ENCODE assay signal across 20 cellular contexts in genomic region chr1:84665703-84666317, GRCh38. TPM values are rescaled to one million over a fixed set of nuclear protein-coding genes. Genes with fewer than 3 reads are reported as not detected.
A peak's percentile ranks its signal among the peaks of the same experiment; 100 is the strongest.
DNase-seq lines count a peak whose midpoint lies in the region; ATAC-seq, FAIRE-seq and TF ChIP-seq lines count a peak whose summit lies in the region.
"Had no signal": no experiment of that assay in that cellular context is flagged by ENCODE, and none has a peak within 500 bp of the region (broad histone marks: within the 10 kb centered on the region; RNA-seq: fewer than 3 reads in every experiment).

No MANE protein-coding gene starts in this region.

- H3K27ac ChIP-seq in fibroblast of lung (ENCODE audit: insufficient read depth, low read length) (no peak overlapping the region), aorta (ENCODE audit: low read depth in 1 of 2, low read length in 2 of 2) (no peak overlapping the region), uterus (no peak overlapping the region)
- H3K27ac ChIP-seq: foreskin keratinocyte, HL-60, SJSA1, upper lobe of right lung had no signal

- TF ChIP-seq POLR2A in uterus (IDR thresholded peaks at IDR 0.05), result no peak

- H3K4me2 ChIP-seq in fibroblast of lung (ENCODE audit: extremely low read depth, insufficient read depth, low read length), result no peak overlapping the region

- FAIRE-seq in urothelium cell line (lab: Jason Lieb, UNC), result no peak

- no peaks in the 10 kb centered on the region for H3K9me3 ChIP-seq in fibroblast of lung (ENCODE audit: control insufficient read depth, insufficient read depth, low read depth, low read length)
- H3K9me3 ChIP-seq in aorta (ENCODE audit: control insufficient read depth, low read length), result no peaks in the 10 kb centered on the region
- H3K9me3 ChIP-seq in uterus, result no peaks in the 10 kb centered on the region
- H3K9me3 ChIP-seq: SJSA1, upper lobe of right lung had no signal

- no peak overlapping the region for H3K4me3 ChIP-seq in AG09309 (ENCODE audit: control insufficient read depth, low read depth, low read length)
- no peak overlapping the region for H3K4me3 ChIP-seq in fibroblast of lung (replicated peaks in 1 of 4; ENCODE audit: control extremely low read depth in 1 of 4, insufficient read depth in 1 of 4, low read depth in 3 of 4, low read length in 4 of 4)
- H3K4me3 ChIP-seq in aorta (ENCODE audit: low read length in 2 of 2), result no peak overlapping the region
- no peak overlapping the region for H3K4me3 ChIP-seq in uterus
- H3K4me3 ChIP-seq: SJSA1, upper lobe of right lung had no signal

- TF ChIP-seq CTCF in AG09309 (IDR thresholded peaks at IDR 0.05; ENCODE audit: control insufficient read depth, insufficient read depth, low read depth, low read length, missing control alignments), result no peak
- no peak for TF ChIP-seq CTCF in fibroblast of lung (conservative IDR thresholded peaks at IDR 0.05 in 1 of 2, IDR thresholded peaks at IDR 0.05 in 1 of 2; ENCODE audit: low read depth in 1 of 2, low read length in 2 of 2)
- TF ChIP-seq CTCF in uterus (IDR thresholded peaks at IDR 0.05), result no peak

- H3K27me3 ChIP-seq in fibroblast of lung (ENCODE audit: control insufficient read depth, insufficient read depth, low read length) (no peaks in the 10 kb centered on the region), aorta (ENCODE audit: control insufficient read depth in 1 of 2, insufficient read depth in 2 of 2, low read length in 1 of 2) (no peaks in the 10 kb centered on the region), uterus (no peaks in the 10 kb centered on the region)
- H3K27me3 ChIP-seq: foreskin keratinocyte, SJSA1, upper lobe of right lung had no signal

- no peak overlapping the region for H3K9ac ChIP-seq in fibroblast of lung (ENCODE audit: insufficient read depth, low read length)

- no peak overlapping the region for H2AFZ ChIP-seq in fibroblast of lung (ENCODE audit: low read length)

- no peak for ATAC-seq in aorta (ENCODE audit: low FRiP score)
- ATAC-seq: activated CD8-positive, alpha-beta memory T cell treated with anti-CD3 and anti-CD28 coated beads, Interleukin-2, amount 10 ng/mL, durations not matched to agents 7 days and 5 days; foreskin keratinocyte; left cardiac atrium; stimulated activated memory B cell treated with anti-CD40 and anti-IgM and Interleukin-4, amounts not matched to agents 10 μg/mL and 1 μg/mL and 100 μg/mL, for 72 hours; upper lobe of right lung had no signal

- H4K20me1 ChIP-seq in fibroblast of lung (ENCODE audit: control insufficient read depth, extremely low read depth, insufficient read depth, low read length), result no peaks in the 10 kb centered on the region

- WGBS in aorta, 2 donors, result 93 to 94% methylated on average over 3 of the region's 3 CpGs

- peak; percentile 24 for DNase-seq in AG09309 (ENCODE audit: low read depth)
- peak; percentile 66 for DNase-seq in HCEC 1CT
- DNase-seq in NCI-H69 (lab: John Stamatoyannopoulos, UW), result peak; percentile 53
- peak; percentile 33 to 63 for DNase-seq in fibroblast of lung (ENCODE audit: low read depth in 2 of 2)
- DNase-seq in CD1c-positive myeloid dendritic cell (ENCODE audit: extremely low spot score), result no peak
- DNase-seq in aorta, result no peak
- DNase-seq in uterus, result no peak
- DNase-seq in urothelium cell line (ENCODE audit: low spot score), result no peak
- DNase-seq: activated CD8-positive, alpha-beta memory T cell treated with anti-CD3 and anti-CD28 coated beads, Interleukin-2, amount 10 ng/mL, durations not matched to agents 7 days and 5 days; activated effector memory CD4-positive, alpha-beta T cell treated with Interleukin-2 at 50 U/mL for 16 hours; endodermal cell; foreskin keratinocyte; KG1; left cardiac atrium; NCI-H446; T1000; upper lobe of right lung had no signal

- H3K36me3 ChIP-seq in fibroblast of lung (ENCODE audit: control insufficient read depth, insufficient read depth, low read length) (no peaks in the 10 kb centered on the region), aorta (ENCODE audit: control insufficient read depth in 1 of 2, insufficient read depth in 2 of 2, low read length in 1 of 2) (peaks cover 0 to 3% of the 10 kb centered on the region in 2 donors), uterus (no peaks in the 10 kb centered on the region)
- H3K36me3 ChIP-seq: SJSA1, upper lobe of right lung had no signal

- H3K79me2 ChIP-seq in fibroblast of lung (ENCODE audit: control insufficient read depth, insufficient read depth, low read length), result peaks cover 2% of the 10 kb centered on the region

- H3K4me1 ChIP-seq in fibroblast of lung (ENCODE audit: control insufficient read depth, extremely low read depth, insufficient read depth, low read length) (no peaks in the 10 kb centered on the region), aorta (ENCODE audit: control insufficient read depth in 1 of 2, insufficient read depth in 2 of 2, low read length in 2 of 2) (no peaks in the 10 kb centered on the region), uterus (no peaks in the 10 kb centered on the region)
- H3K4me1 ChIP-seq: foreskin keratinocyte, SJSA1, upper lobe of right lung had no signal

- intact Hi-C loops in aorta (cut with DNase I) (loop anchor here in 1 of 2 donors (5.0 kb wide), 1 partner anchor 106 kb away; no protein-coding TSS in a partner anchor), uterus (cut with DNase I; ENCODE audit: low total_unique reads) (no loop called here)

RNA-seq across cellular contexts. Expression of gene SSX2IP, which starts 24.5 kb away (rescaled TPM):
- total RNA-seq in fibroblast of lung, result 23.1 and 41.5 TPM in 2 replicates
- polyA plus RNA-seq in fibroblast of lung, result 13.8 and 35.8 TPM in 2 replicates
- polyA plus RNA-seq in fibroblast of lung (2012), result 14.8 and 42.8 TPM in 2 replicates
- polyA minus RNA-seq in fibroblast of lung (ENCODE audit: low replicate concordance), result 1.6 and 3.1 TPM in 2 replicates
- 10 to 100 TPM in 1 of 2 donors, 1 to 10 TPM in 1; 8.2 to 11.9 TPM for total RNA-seq in aorta
- polyA plus RNA-seq in aorta, result 1 to 10 TPM; 2.7 to 8.8 TPM
- total RNA-seq in uterus, result 10 to 100 TPM in 3 of 4 donors, 1 to 10 TPM in 1; 2.9 to 34.3 (median 19.2) TPM

Comparison
In these comparisons a context has a peak if more than half of its experiments do, and no peak if none do; other contexts are left out.
1. DNase-seq: peak in AG09309 (single experiment), HCEC 1CT (single experiment), NCI-H69 (single experiment) and fibroblast of lung (2 of 2); none in CD1c-positive myeloid dendritic cell (single experiment), aorta (0 of 2), uterus (0 of 2) and urothelium cell line (single experiment).